Comparison of ENCODE assay signal across 26 cellular contexts in genomic region chr5:104977530-104977929, GRCh38.
DNase-seq lines count a peak whose midpoint lies in the region; ATAC-seq and TF ChIP-seq lines count a peak whose summit lies in the region.
"Had no signal": no experiment of that assay in that cellular context is flagged by ENCODE, and none has a peak within 500 bp of the region (broad histone marks: within the 10 kb centered on the region; RNA-seq: fewer than 3 reads in every experiment).

No MANE protein-coding gene starts in this region.

- no peak overlapping the region for H3K4me2 ChIP-seq in parathyroid adenoma (ENCODE audit: low read length)
- H3K4me2 ChIP-seq: A549 had no signal

- ATAC-seq in HG03354 (IDR thresholded peaks at IDR 0.05; ENCODE audit: poor library complexity, severe bottlenecking, unreplicated experiment): no peak
- ATAC-seq: A549; K562; left ventricle myocardium superior; natural killer cell; stimulated activated memory B cell treated with anti-CD40 and anti-IgM and Interleukin-4, amounts not matched to agents 10 μg/mL and 1 μg/mL and 100 μg/mL, for 72 hours; T-cell had no signal

- POLR2A ChIA-PET in RWPE1 (lab: Yijun Ruan, JAX; ENCODE audit: low non-redundant PET): no interaction called here

- H3K9me3 ChIP-seq in parathyroid adenoma (ENCODE audit: control insufficient read depth, low read length): no peaks in the 10 kb centered on the region
- H3K9me3 ChIP-seq: A549, SJCRH30, testis, uterus had no signal

- H3K9ac ChIP-seq in parathyroid adenoma: no peak overlapping the region

- no peaks in the 10 kb centered on the region for H3K27me3 ChIP-seq in parathyroid adenoma (ENCODE audit: control insufficient read depth, insufficient read depth, low read length)
- H3K27me3 ChIP-seq: MG63, SJCRH30, testis had no signal

- H2AFZ ChIP-seq in parathyroid adenoma: peak overlapping the region; percentile 19

- no peaks in the 10 kb centered on the region for H3K4me1 ChIP-seq in parathyroid adenoma
- H3K4me1 ChIP-seq: A549, SJCRH30, testis, uterus had no signal

- H3K27ac ChIP-seq in parathyroid adenoma (no peak overlapping the region), RWPE1 (no peak overlapping the region), substantia nigra (ENCODE audit: low read depth, low read length, poor library complexity, severe bottlenecking) (no peak overlapping the region)
- H3K27ac ChIP-seq: A549, SJCRH30, testis, uterus had no signal

- peak; percentile 2 to 47 (median 4) for DNase-seq in NCI-H1417 (lab: John Stamatoyannopoulos, UW)
- DNase-seq in NCI-H1417 treated with DMSO at 0.1 percent for 48 hours (lab: John Stamatoyannopoulos, UW): no peak
- DNase-seq in NCI-H2029 (lab: John Stamatoyannopoulos, UW): peak; percentile 31
- peak; percentile 67 for DNase-seq in NCI-H82 treated with DMSO at 0.1 percent for 48 hours (lab: John Stamatoyannopoulos, UW; ENCODE audit: unreplicated experiment)
- DNase-seq in RWPE1 (ENCODE audit: low spot score): no peak
- DNase-seq in substantia nigra (lab: John Stamatoyannopoulos, UW): no peak
- DNase-seq: activated CD4-positive, alpha-beta memory T cell treated with anti-CD3 and anti-CD28 coated beads for 36 hours; activated naive CD8-positive, alpha-beta T cell treated with anti-CD3 and anti-CD28 coated beads for 36 hours; caudate nucleus; CD8-positive, alpha-beta memory T cell; H7; left ventricle myocardium superior; MG63; natural killer cell; NCI-H187 treated with DMSO at 0.1 percent for 48 hours; NCI-H526 treated with DMSO at 0.1 percent for 48 hours; retina; SJCRH30; T-cell; testis; uterus had no signal

- H3K4me3 ChIP-seq in parathyroid adenoma (ENCODE audit: low read depth, low read length): no peak overlapping the region
- H3K4me3 ChIP-seq: A549, K562, MG63, SJCRH30, testis, uterus had no signal

- no peak for TF ChIP-seq CTCF in parathyroid adenoma (IDR thresholded peaks at IDR 0.05)
- no peak for TF ChIP-seq CTCF in RWPE1 (conservative IDR thresholded peaks at IDR 0.05; ENCODE audit: low read depth)

- no peaks in the 10 kb centered on the region for H3K36me3 ChIP-seq in parathyroid adenoma (ENCODE audit: control insufficient read depth, insufficient read depth, low read length)
- H3K36me3 ChIP-seq: MG63, SJCRH30, uterus had no signal

- H3K79me2 ChIP-seq in parathyroid adenoma: no peaks in the 10 kb centered on the region

- CTCF ChIA-PET in RWPE1 (lab: Yijun Ruan, JAX): no interaction called here

Comparison
In these comparisons a context has a peak if more than half of its experiments do, and no peak if none do; other contexts are left out.
1. DNase-seq: peak in NCI-H1417 (3 of 3), NCI-H2029 (single experiment) and NCI-H82 treated with DMSO at 0.1 percent for 48 hours (single experiment); none in NCI-H1417 treated with DMSO at 0.1 percent for 48 hours (single experiment), RWPE1 (single experiment) and substantia nigra (0 of 49).